29 cellular contexts compared by ENCODE assay signal in genomic region chr4:3335982-3336381, GRCh38.
"Had no signal": no experiment of that assay in that cellular context is flagged by ENCODE, and none has a peak within 500 bp of the region (broad histone marks: within the 10 kb centered on the region; RNA-seq: fewer than 3 reads in every experiment).

No MANE protein-coding gene starts in this region.

- H3K27me3 ChIP-seq: cardiac muscle cell, SJSA1 had no signal

- DNase-seq: activated CD4-positive, alpha-beta T cell treated with anti-CD3 and anti-CD28 coated beads for 4 hours; activated CD4-positive, alpha-beta T cell treated with anti-CD3 and anti-CD28 coated beads, Interleukin-2, amount 50 U/mL, for 4 hours; activated CD8-positive, alpha-beta T cell treated with anti-CD3 and anti-CD28 coated beads for 36 hours; activated effector memory CD4-positive, alpha-beta T cell treated with anti-CD3 and anti-CD28 coated beads, Interleukin-2, amount 50 U/mL, for 16 hours; activated naive CD4-positive, alpha-beta T cell; activated naive CD4-positive, alpha-beta T cell treated with anti-CD3 and anti-CD28 coated beads, Interleukin-2, amount 50 U/mL, for 16 hours; activated naive CD8-positive, alpha-beta T cell treated with anti-CD3 and anti-CD28 coated beads for 36 hours; activated T-cell treated with anti-CD3 and anti-CD28 coated beads, Interleukin-2, amount 50 U/mL, for 1 hour; activated T-cell treated with anti-CD3 and anti-CD28 coated beads, Interleukin-2, amount 50 U/mL, for 72 hours; amniotic stem cell; aorta; Kasumi-1; KG1; MM.1S; MV-4-11; NCI-H1436 treated with DMSO at 0.1 percent for 48 hours; NCI-H1694 treated with DMSO at 0.1 percent for 48 hours; NCI-H524 treated with DMSO at 0.1 percent for 48 hours; PC-3; SHP77 treated with DMSO at 0.1 percent for 48 hours; SK-N-SH had no signal

- H3K27me3 Mint-ChIP-seq: activated CD8-positive, alpha-beta T cell treated with anti-CD3 and anti-CD28 coated beads for 36 hours; activated T-helper 17 cell treated with anti-CD3 and anti-CD28 coated beads, Interleukin-2, amount 50 U/mL, for 72 hours; central memory CD8-positive, alpha-beta T cell had no signal

- H3K4me1 Mint-ChIP-seq: activated T-helper 17 cell treated with anti-CD3 and anti-CD28 coated beads, Interleukin-2, amount 50 U/mL, for 72 hours; WTC11 had no signal

- H3K27ac ChIP-seq: cardiac muscle cell, SJSA1 had no signal

- H3K9ac ChIP-seq: SK-N-SH had no signal

- H3K36me3 Mint-ChIP-seq: activated naive CD8-positive, alpha-beta T cell treated with anti-CD3 and anti-CD28 coated beads for 36 hours; WTC11 had no signal

- H3K9me3 Mint-ChIP-seq: activated CD8-positive, alpha-beta T cell treated with anti-CD3 and anti-CD28 coated beads for 36 hours; activated naive CD8-positive, alpha-beta T cell treated with anti-CD3 and anti-CD28 coated beads for 36 hours; activated T-cell treated with anti-CD3 and anti-CD28 coated beads, Interleukin-2, amount 50 U/mL, for 72 hours; activated T-helper 17 cell treated with anti-CD3 and anti-CD28 coated beads, Interleukin-2, amount 50 U/mL, for 72 hours; central memory CD8-positive, alpha-beta T cell; T-helper 1 cell treated with Interleukin-12 subunit alpha and Interleukin-12 subunit beta and Interleukin-4 antibody, amounts not matched to agents 30 μg/mL and 1 μg/mL, for 36 hours; T-helper 2 cell treated with Interferon-gamma antibody and Interleukin-4, amounts not matched to agents 5 μg/mL and 100 μg/mL, for 36 hours had no signal

- H3K4me3 ChIP-seq: cardiac muscle cell, SJSA1 had no signal

- H3K36me3 ChIP-seq: cardiac muscle cell, SJSA1 had no signal

- ATAC-seq: activated CD4-positive, CD25-positive, alpha-beta regulatory T cell treated with anti-CD3 and anti-CD28 coated beads, Interleukin-2, amount 50 U/mL, for 24 hours; activated CD8-positive, alpha-beta T cell treated with anti-CD3 and anti-CD28 coated beads for 36 hours; activated T-cell treated with anti-CD3 and anti-CD28 coated beads, Interleukin-2, amount 50 U/mL, for 72 hours; activated T-helper 17 cell treated with anti-CD3 and anti-CD28 coated beads, Interleukin-2, amount 50 U/mL, for 72 hours; WTC11 had no signal

- H3K4me1 ChIP-seq: SJSA1 had no signal

- H3K4me2 ChIP-seq: SK-N-SH had no signal

- H3K4me3 Mint-ChIP-seq: activated CD8-positive, alpha-beta T cell treated with anti-CD3 and anti-CD28 coated beads for 36 hours; activated naive CD8-positive, alpha-beta T cell treated with anti-CD3 and anti-CD28 coated beads for 36 hours; activated T-cell treated with anti-CD3 and anti-CD28 coated beads, Interleukin-2, amount 50 U/mL, for 72 hours; activated T-helper 17 cell treated with anti-CD3 and anti-CD28 coated beads, Interleukin-2, amount 50 U/mL, for 72 hours; central memory CD8-positive, alpha-beta T cell; T-helper 1 cell treated with Interleukin-12 subunit alpha and Interleukin-12 subunit beta and Interleukin-4 antibody, amounts not matched to agents 30 μg/mL and 1 μg/mL, for 36 hours; T-helper 2 cell treated with Interferon-gamma antibody and Interleukin-4, amounts not matched to agents 5 μg/mL and 100 μg/mL, for 36 hours; WTC11 had no signal

- H3K9me3 ChIP-seq: SJSA1, SK-N-SH had no signal

- H3K27ac Mint-ChIP-seq: activated CD8-positive, alpha-beta T cell treated with anti-CD3 and anti-CD28 coated beads for 36 hours; activated naive CD8-positive, alpha-beta T cell treated with anti-CD3 and anti-CD28 coated beads for 36 hours; activated T-cell treated with anti-CD3 and anti-CD28 coated beads, Interleukin-2, amount 50 U/mL, for 72 hours; activated T-helper 17 cell treated with anti-CD3 and anti-CD28 coated beads, Interleukin-2, amount 50 U/mL, for 72 hours; T-helper 1 cell treated with Interleukin-12 subunit alpha and Interleukin-12 subunit beta and Interleukin-4 antibody, amounts not matched to agents 30 μg/mL and 1 μg/mL, for 36 hours; T-helper 2 cell treated with Interferon-gamma antibody and Interleukin-4, amounts not matched to agents 5 μg/mL and 100 μg/mL, for 36 hours had no signal
